In genomic region chr5:4580772-4581171, GRCh38 we compare ENCODE assay signal across 18 cellular contexts.
DNase-seq lines count a peak whose midpoint lies in the region; ATAC-seq, FAIRE-seq and TF ChIP-seq lines count a peak whose summit lies in the region.
"Had no signal": no experiment of that assay in that cellular context is flagged by ENCODE, and none has a peak within 500 bp of the region (broad histone marks: within the 10 kb centered on the region; RNA-seq: fewer than 3 reads in every experiment).

No MANE protein-coding gene starts in this region.

- FAIRE-seq in astrocyte (lab: Jason Lieb, UNC) = no peak
- FAIRE-seq: GM12892 had no signal

- H3K18ac ChIP-seq in neuronal stem cell (ENCODE audit: low read length) = peak overlapping the region; percentile 60

- H3K79me1 ChIP-seq in neuronal stem cell (ENCODE audit: low read depth, low read length) = no peaks in the 10 kb centered on the region

- no CpG with 5 or more reads among the region's 19 CpGs for WGBS in neuronal stem cell (ENCODE audit: extremely low coverage in 2 of 2, insufficient read length in 2 of 2, insufficient replicate concordance in 1 of 2), 2 donors

- peak overlapping the region; percentile 12 for H2AK5ac ChIP-seq in neuronal stem cell (ENCODE audit: low read depth, low read length)

- no peaks in the 10 kb centered on the region for H3K36me3 ChIP-seq in astrocyte (ENCODE audit: insufficient read depth, low read length)
- no peaks in the 10 kb centered on the region for H3K36me3 ChIP-seq in neuronal stem cell (replicated peaks in 1 of 2; ENCODE audit: control insufficient read depth in 2 of 2, insufficient read depth in 2 of 2, low read length in 2 of 2)

- H3K27ac ChIP-seq in astrocyte (ENCODE audit: low read depth, low read length) (no peak overlapping the region), neuronal stem cell (replicated peaks; ENCODE audit: low read length) (no peak overlapping the region)
- H3K27ac ChIP-seq: C4-2B, HL-60 had no signal

- peak overlapping the region; percentile 67 for H2BK12ac ChIP-seq in neuronal stem cell (ENCODE audit: low read length)

- H2AFZ ChIP-seq in astrocyte (ENCODE audit: low read depth, low read length) (no peak overlapping the region), neuronal stem cell (ENCODE audit: low read length) (no peak overlapping the region)

- ATAC-seq in stimulated activated naive CD8-positive, alpha-beta T cell treated with anti-CD3 and anti-CD28 coated beads, Interleukin-15, amount 100 ng/mL, for 72 hours = peak; percentile 33
- no peak for ATAC-seq in stimulated activated naive CD8-positive, alpha-beta T cell treated with anti-CD3 and anti-CD28 coated beads, Interleukin-15, Interleukin-2, amounts not matched to agents 100 U/mL and 50 U/mL, for 24 hours
- ATAC-seq in HG03469 (IDR thresholded peaks at IDR 0.05; ENCODE audit: unreplicated experiment) = no peak

- H3K9me3 Mint-ChIP-seq in stimulated activated naive CD8-positive, alpha-beta T cell treated with anti-CD3 and anti-CD28 coated beads, Interleukin-15, amount 100 ng/mL, for 72 hours = peaks cover 4 to 19% of the 10 kb centered on the region in 2 donors
- peaks cover 3% of the 10 kb centered on the region for H3K9me3 Mint-ChIP-seq in astrocyte (ENCODE audit: unreplicated experiment)

- H3K4me1 ChIP-seq in astrocyte (ENCODE audit: insufficient read depth, low read length) (peaks cover 13% of the 10 kb centered on the region), neuronal stem cell (ENCODE audit: control insufficient read depth in 2 of 2, insufficient read depth in 1 of 2, low read depth in 1 of 2, low read length in 2 of 2) (peaks cover 3 to 15% of the 10 kb centered on the region in 2 donors)

- TF ChIP-seq CTCF in astrocyte (IDR thresholded peaks at IDR 0.05; ENCODE audit: insufficient read depth, low read depth, low read length) = no peak

- H3K27me3 Mint-ChIP-seq in stimulated activated naive CD8-positive, alpha-beta T cell treated with anti-CD3 and anti-CD28 coated beads, Interleukin-15, amount 100 ng/mL, for 72 hours = no peaks in the 10 kb centered on the region
- H3K27me3 Mint-ChIP-seq in astrocyte (ENCODE audit: low read depth, unreplicated experiment) = peaks cover 6% of the 10 kb centered on the region
- H3K27me3 Mint-ChIP-seq: CD4-positive, alpha-beta memory T cell; IgD-negative memory B cell had no signal

- H3K4me3 ChIP-seq in astrocyte (ENCODE audit: insufficient read depth, low read depth, low read length) (no peak overlapping the region), neuronal stem cell (ENCODE audit: low read length in 2 of 2) (peak overlapping the region in 1 of 2 donors; percentile 62)

- no peak for DNase-seq in stimulated activated naive CD8-positive, alpha-beta T cell treated with anti-CD3 and anti-CD28 coated beads, Interleukin-15, amount 100 ng/mL, for 72 hours
- DNase-seq in stimulated activated naive CD8-positive, alpha-beta T cell treated with anti-CD3 and anti-CD28 coated beads, Interleukin-15, Interleukin-2, amounts not matched to agents 100 U/mL and 50 U/mL, for 24 hours = no peak
- DNase-seq in astrocyte (ENCODE audit: low read depth) = no peak
- no peak for DNase-seq in neuronal stem cell (ENCODE audit: low spot score)
- DNase-seq in NCI-H128 (lab: John Stamatoyannopoulos, UW; ENCODE audit: unreplicated experiment) = no peak
- DNase-seq in iPS-NIHi11 (ENCODE audit: low spot score) = no peak
- DNase-seq: ACHN; CD4-positive, alpha-beta memory T cell; DMS79; GDM1; GOT3; HCEC 1CT; HFFc6 had no signal

- no peak overlapping the region for H4K91ac ChIP-seq in neuronal stem cell (ENCODE audit: low read depth, low read length, poor library complexity)

- H4K20me1 ChIP-seq in astrocyte (ENCODE audit: insufficient read depth, low read length) = no peaks in the 10 kb centered on the region

- H3K36me3 Mint-ChIP-seq in astrocyte (ENCODE audit: low read depth, unreplicated experiment) = no peaks in the 10 kb centered on the region
- H3K36me3 Mint-ChIP-seq: CD4-positive, alpha-beta memory T cell had no signal

- H3K4ac ChIP-seq in neuronal stem cell (ENCODE audit: low read length) = no peak overlapping the region

- no peak overlapping the region for H3K27ac Mint-ChIP-seq in stimulated activated naive CD8-positive, alpha-beta T cell treated with anti-CD3 and anti-CD28 coated beads, Interleukin-15, amount 100 ng/mL, for 72 hours
- peak overlapping the region; percentile 51 for H3K27ac Mint-ChIP-seq in astrocyte (ENCODE audit: unreplicated experiment)
- H3K27ac Mint-ChIP-seq: HFFc6 had no signal

- no peaks in the 10 kb centered on the region for H3K4me1 Mint-ChIP-seq in stimulated activated naive CD8-positive, alpha-beta T cell treated with anti-CD3 and anti-CD28 coated beads, Interleukin-15, amount 100 ng/mL, for 72 hours
- peaks cover 12% of the 10 kb centered on the region for H3K4me1 Mint-ChIP-seq in astrocyte (ENCODE audit: low read depth, unreplicated experiment)
- H3K4me1 Mint-ChIP-seq: CD4-positive, alpha-beta memory T cell; IgD-negative memory B cell had no signal

- H3K9me3 ChIP-seq in astrocyte (ENCODE audit: insufficient read depth, low read depth, low read length) (peaks cover 3% of the 10 kb centered on the region), neuronal stem cell (replicated peaks in 1 of 2; ENCODE audit: control insufficient read depth in 2 of 2, insufficient read depth in 1 of 2, low read depth in 1 of 2, low read length in 2 of 2) (peaks cover 0 to 3% of the 10 kb centered on the region in 2 donors)

- H2BK120ac ChIP-seq in neuronal stem cell (ENCODE audit: low read depth, low read length) = no peak overlapping the region

- no peak overlapping the region for H2BK5ac ChIP-seq in neuronal stem cell (ENCODE audit: low read length)

- H3K4me3 Mint-ChIP-seq in stimulated activated naive CD8-positive, alpha-beta T cell treated with anti-CD3 and anti-CD28 coated beads, Interleukin-15, amount 100 ng/mL, for 72 hours = no peak overlapping the region
- no peak overlapping the region for H3K4me3 Mint-ChIP-seq in astrocyte (ENCODE audit: unreplicated experiment)
- H3K4me3 Mint-ChIP-seq: HFFc6, IgD-negative memory B cell had no signal

- H3K23ac ChIP-seq in neuronal stem cell (ENCODE audit: low read depth, low read length, poor library complexity) = peak overlapping the region; percentile 47

- peak overlapping the region; percentile 49 for H3K14ac ChIP-seq in neuronal stem cell (ENCODE audit: low read length)

- H4K8ac ChIP-seq in neuronal stem cell (ENCODE audit: low read depth, low read length) = no peak overlapping the region

- H3K27me3 ChIP-seq in astrocyte (ENCODE audit: insufficient read depth, low read length) (no peaks in the 10 kb centered on the region), neuronal stem cell (ENCODE audit: control insufficient read depth in 3 of 3, insufficient read depth in 3 of 3, low read depth in 1 of 3, low read length in 3 of 3) (no peaks in the 10 kb centered on the region)

- H3K4me2 ChIP-seq in astrocyte (ENCODE audit: low read length) (no peak overlapping the region), neuronal stem cell (ENCODE audit: insufficient read depth, low read length, poor library complexity, severe bottlenecking) (no peak overlapping the region)

- H3K9ac ChIP-seq in astrocyte (ENCODE audit: low read length) (no peak overlapping the region), neuronal stem cell (ENCODE audit: low read depth, low read length, poor library complexity) (peak overlapping the region; percentile 53)

- H3K79me2 ChIP-seq in astrocyte (ENCODE audit: insufficient read depth, low read length) = no peaks in the 10 kb centered on the region

- no peak overlapping the region for H2BK15ac ChIP-seq in neuronal stem cell (ENCODE audit: low read length)
